26 cellular contexts compared by ENCODE assay signal in genomic region chr11:34793666-34794065, GRCh38.
"Had no signal": no experiment of that assay in that cellular context is flagged by ENCODE, and none has a peak within 500 bp of the region (broad histone marks: within the 10 kb centered on the region; RNA-seq: fewer than 3 reads in every experiment).

No MANE protein-coding gene starts in this region.

- H3K4me3 Mint-ChIP-seq: activated CD4-positive, alpha-beta T cell treated with anti-CD3 and anti-CD28 coated beads for 36 hours; activated CD8-positive, alpha-beta T cell treated with anti-CD3 and anti-CD28 coated beads, Interleukin-2, amount 10 ng/mL, durations not matched to agents 7 days and 5 days; activated T-cell treated with anti-CD3 and anti-CD28 coated beads, Interleukin-2, amount 50 U/mL, for 72 hours; effector memory CD8-positive, alpha-beta T cell; natural killer cell treated with Interleukin-12 subunit alpha and Interleukin-12 subunit beta and Interleukin-15 and Interleukin-18, amount 100 ng/mL, for 72 hours; stimulated activated memory B cell treated with anti-CD40 and anti-IgM and Interleukin-4, amounts not matched to agents 10 μg/mL and 1 μg/mL and 100 μg/mL, for 72 hours; stimulated activated naive CD8-positive, alpha-beta T cell treated with anti-CD3 and anti-CD28 coated beads, Interleukin-15, amount 100 ng/mL, for 72 hours had no signal

- H3K4me1 ChIP-seq: upper lobe of right lung had no signal

- H3K27ac ChIP-seq: cardiac muscle cell, lower lobe of right lung, thyroid gland, upper lobe of right lung had no signal

- H3K27me3 ChIP-seq: body of pancreas, cardiac muscle cell, thyroid gland, upper lobe of right lung had no signal

- H3K9me3 Mint-ChIP-seq: natural killer cell treated with Interleukin-12 subunit alpha and Interleukin-12 subunit beta and Interleukin-15 and Interleukin-18, amount 100 ng/mL, for 72 hours had no signal

- H3K4me1 Mint-ChIP-seq: activated CD4-positive, alpha-beta T cell treated with anti-CD3 and anti-CD28 coated beads for 36 hours; stimulated activated memory B cell treated with anti-CD40 and anti-IgM and Interleukin-4, amounts not matched to agents 10 μg/mL and 1 μg/mL and 100 μg/mL, for 72 hours; stimulated activated naive CD8-positive, alpha-beta T cell treated with anti-CD3 and anti-CD28 coated beads, Interleukin-15, amount 100 ng/mL, for 72 hours had no signal

- H3K9me3 ChIP-seq: body of pancreas, lower lobe of right lung, thyroid gland, upper lobe of right lung had no signal

- DNase-seq: activated CD4-positive, alpha-beta T cell treated with anti-CD3 and anti-CD28 coated beads for 36 hours; activated CD4-positive, CD25-positive, alpha-beta regulatory T cell; activated CD8-positive, alpha-beta T cell treated with anti-CD3 and anti-CD28 coated beads, Interleukin-2, amount 10 ng/mL, durations not matched to agents 7 days and 5 days; activated naive CD4-positive, alpha-beta T cell; activated T-cell treated with anti-CD3 and anti-CD28 coated beads for 4 hours; activated T-cell treated with anti-CD3 and anti-CD28 coated beads, Interleukin-2, amount 50 U/mL, for 72 hours; body of pancreas; effector memory CD8-positive, alpha-beta T cell; head of caudate nucleus; kidney; left colon; lower lobe of right lung; mesendoderm; posterior cingulate gyrus; stimulated activated CD4-positive, alpha-beta T cell treated with anti-CD3 and anti-CD28 coated beads, Interleukin-1b, Interleukin-23, amount 100 ng/mL, for 48 hours; stimulated activated CD4-positive, alpha-beta T cell treated with anti-CD3 and anti-CD28 coated beads, Interleukin-4, amount 100 ng/mL, for 4 hours; stimulated activated CD8-positive, alpha-beta memory T cell treated with anti-CD3 and anti-CD28 coated beads, Interleukin-4, amount 100 ng/mL, for 48 hours; stimulated activated naive CD8-positive, alpha-beta T cell treated with anti-CD3 and anti-CD28 coated beads, Interleukin-15, amount 100 ng/mL, for 72 hours; thyroid gland; upper lobe of right lung had no signal

- H3K36me3 Mint-ChIP-seq: natural killer cell treated with Interleukin-12 subunit alpha and Interleukin-12 subunit beta and Interleukin-15 and Interleukin-18, amount 100 ng/mL, for 72 hours; stimulated activated memory B cell treated with anti-CD40 and anti-IgM and Interleukin-4, amounts not matched to agents 10 μg/mL and 1 μg/mL and 100 μg/mL, for 72 hours had no signal

- ATAC-seq: activated CD4-positive, alpha-beta T cell treated with anti-CD3 and anti-CD28 coated beads for 36 hours; activated CD8-positive, alpha-beta T cell treated with anti-CD3 and anti-CD28 coated beads, Interleukin-2, amount 10 ng/mL, durations not matched to agents 7 days and 5 days; activated naive CD4-positive, alpha-beta T cell treated with anti-CD3 and anti-CD28 coated beads, Interleukin-2, amount 50 U/mL, for 72 hours; activated T-cell treated with anti-CD3 and anti-CD28 coated beads, Interleukin-2, amount 50 U/mL, for 72 hours; body of pancreas; effector memory CD8-positive, alpha-beta T cell; left colon; lower lobe of right lung; natural killer cell treated with Interleukin-12 subunit alpha and Interleukin-12 subunit beta and Interleukin-15 and Interleukin-18, amount 100 ng/mL, for 72 hours; stimulated activated memory B cell treated with anti-CD40 and anti-IgM and Interleukin-4, amounts not matched to agents 10 μg/mL and 1 μg/mL and 100 μg/mL, for 72 hours; stimulated activated naive CD8-positive, alpha-beta T cell treated with anti-CD3 and anti-CD28 coated beads, Interleukin-15, amount 100 ng/mL, for 72 hours; upper lobe of right lung had no signal

- H3K36me3 ChIP-seq: cardiac muscle cell, lower lobe of right lung, thyroid gland, upper lobe of right lung had no signal

- H3K4me3 ChIP-seq: body of pancreas, cardiac muscle cell, coronary artery, lower lobe of right lung, smooth muscle cell, thyroid gland, upper lobe of right lung had no signal

- H3K27ac Mint-ChIP-seq: activated CD4-positive, alpha-beta T cell treated with anti-CD3 and anti-CD28 coated beads for 36 hours; activated CD8-positive, alpha-beta T cell treated with anti-CD3 and anti-CD28 coated beads, Interleukin-2, amount 10 ng/mL, durations not matched to agents 7 days and 5 days; activated naive CD4-positive, alpha-beta T cell treated with anti-CD3 and anti-CD28 coated beads, Interleukin-2, amount 50 U/mL, for 72 hours; activated T-cell treated with anti-CD3 and anti-CD28 coated beads, Interleukin-2, amount 50 U/mL, for 72 hours; effector memory CD8-positive, alpha-beta T cell; natural killer cell treated with Interleukin-12 subunit alpha and Interleukin-12 subunit beta and Interleukin-15 and Interleukin-18, amount 100 ng/mL, for 72 hours; stimulated activated memory B cell treated with anti-CD40 and anti-IgM and Interleukin-4, amounts not matched to agents 10 μg/mL and 1 μg/mL and 100 μg/mL, for 72 hours; stimulated activated naive CD8-positive, alpha-beta T cell treated with anti-CD3 and anti-CD28 coated beads, Interleukin-15, amount 100 ng/mL, for 72 hours had no signal

- H3K4me2 ChIP-seq: smooth muscle cell had no signal
